ENCODE assay signal across 13 cellular contexts in the genomic region with DNA sequence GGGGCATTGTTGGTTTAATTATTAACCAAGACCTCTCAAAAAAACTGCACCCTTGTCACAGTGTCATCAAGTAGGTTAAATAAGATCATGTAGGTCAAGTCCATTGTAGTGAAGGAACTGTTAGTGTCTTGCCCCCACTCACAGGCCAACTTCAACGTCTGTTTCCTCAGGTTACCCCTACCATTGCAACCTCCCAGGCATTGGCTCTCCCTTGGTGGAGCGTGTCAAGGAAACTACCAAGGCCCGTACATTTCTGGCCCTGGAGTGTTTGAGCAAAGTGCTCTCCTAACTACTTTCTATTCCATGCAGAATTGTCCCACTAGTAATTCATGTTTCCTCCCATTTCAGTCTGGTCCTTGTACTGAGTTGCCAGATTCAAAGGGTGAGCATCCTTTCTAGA.
DNase-seq lines count a peak whose midpoint lies in the region; ATAC-seq and TF ChIP-seq lines count a peak whose summit lies in the region.
"Had no signal": no experiment of that assay in that cellular context is flagged by ENCODE, and none has a peak within 500 bp of the region (broad histone marks: within the 10 kb centered on the region; RNA-seq: fewer than 3 reads in every experiment).

No MANE protein-coding gene starts in this region.

- H3K36me3 Mint-ChIP-seq in naive B cell: peaks cover 15 to 16% of the 10 kb centered on the region in 2 donors

- ATAC-seq in naive B cell (ENCODE audit: low read depth in 2 of 2) (no peak), HG03175 (IDR thresholded peaks at IDR 0.05; ENCODE audit: unreplicated experiment) (no peak), HG02588 (IDR thresholded peaks at IDR 0.05; ENCODE audit: unreplicated experiment) (no peak), HG02884 (IDR thresholded peaks at IDR 0.05; ENCODE audit: unreplicated experiment) (no peak)
- ATAC-seq: HCT116 had no signal

- peak; percentile 24 for TF ChIP-seq POLR2A in GM15510 (IDR thresholded peaks at IDR 0.05; ENCODE audit: borderline replicate concordance, extremely low read depth, insufficient read length)

- no peak overlapping the region for H3K4me3 Mint-ChIP-seq in naive B cell
- H3K4me3 Mint-ChIP-seq: CD4-positive, alpha-beta T cell had no signal

- no peaks in the 10 kb centered on the region for H3K27me3 Mint-ChIP-seq in naive B cell

- H3K9me3 Mint-ChIP-seq in naive B cell: no peaks in the 10 kb centered on the region
- H3K9me3 Mint-ChIP-seq: CD4-positive, alpha-beta T cell had no signal

- peaks cover 0 to 4% (median 0%) of the 10 kb centered on the region in 3 donors for H3K4me1 Mint-ChIP-seq in naive B cell

- peak overlapping the region in 5 of 6 donors; percentile 4 to 74 (median 55) for H3K27ac Mint-ChIP-seq in naive B cell
- H3K27ac Mint-ChIP-seq: CD4-positive, alpha-beta T cell had no signal

- peak; percentile 51 for DNase-seq in DMS53 (lab: John Stamatoyannopoulos, UW)
- DNase-seq in UCSD-AML1 (lab: John Stamatoyannopoulos, UW; ENCODE audit: unreplicated experiment): peak; percentile 6
- no peak for DNase-seq in naive B cell
- DNase-seq: ACHN; C1 segment of cervical spinal cord; CD4-positive, alpha-beta T cell; DND-41; GDM1 had no signal
